In the genomic region with DNA sequence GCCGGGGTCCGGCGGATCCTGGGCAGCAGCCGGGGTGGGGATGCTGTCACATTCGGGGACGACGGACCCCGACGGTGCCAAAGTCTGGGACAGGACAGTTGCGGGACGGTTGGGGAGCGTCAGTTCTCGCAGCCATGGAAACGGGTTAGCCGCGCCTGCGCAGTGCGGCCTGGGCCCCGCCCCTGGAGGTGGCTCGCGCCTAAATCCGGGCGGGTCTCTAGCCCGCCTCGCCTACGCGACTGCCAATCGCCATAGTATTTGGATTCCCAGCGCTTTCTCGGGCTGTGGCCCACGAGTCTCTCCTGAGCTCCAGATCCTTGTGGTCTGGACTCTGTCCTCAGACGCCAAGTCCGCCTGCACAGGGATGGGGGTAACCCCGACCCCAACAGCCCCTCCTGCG, we compare ENCODE assay signal across 8 cellular contexts. TPM values are rescaled to one million over a fixed set of nuclear protein-coding genes. Genes with fewer than 3 reads are reported as not detected.
A peak's percentile ranks its signal among the peaks of the same experiment; 100 is the strongest.
DNase-seq lines count a peak whose midpoint lies in the region; ATAC-seq, FAIRE-seq and TF ChIP-seq lines count a peak whose summit lies in the region.

Gene ZMYND10, minus strand, starts transcription at position 147 of the 400 bp plus-strand sequence. CDS start 153 bp downstream, outside the sequence.

- peak within 1 kb of the TSS; percentile 47 for H3K4me3 Mint-ChIP-seq in progenitor cell of endocrine pancreas (ENCODE audit: low read depth)

- TF ChIP-seq CTCF in Peyer's patch (IDR thresholded peaks at IDR 0.05) = no peak
- TF ChIP-seq CTCF in progenitor cell of endocrine pancreas (IDR thresholded peaks at IDR 0.05; ENCODE audit: unreplicated experiment) = no peak

- H3K9me3 Mint-ChIP-seq in progenitor cell of endocrine pancreas (ENCODE audit: low read depth) = no peaks in the 10 kb centered on the region

- H3K4me3 ChIP-seq in Peyer's patch = peak within 1 kb of the TSS; percentile 6 to 47 (median 37)

- H3K27ac ChIP-seq in Peyer's patch = peak within 1 kb of the TSS in 1 of 4 donors; percentile 33

- peak; percentile 97 for FAIRE-seq in GM19239 (lab: Jason Lieb, UNC)

- H3K36me3 Mint-ChIP-seq in progenitor cell of endocrine pancreas (ENCODE audit: insufficient read depth) = peaks cover 3% of the 10 kb centered on the region

- H3K4me1 Mint-ChIP-seq in progenitor cell of endocrine pancreas (ENCODE audit: low read depth) = peaks cover 14% of the 10 kb centered on the region

- TF ChIP-seq POLR2A in Peyer's patch (IDR thresholded peaks at IDR 0.05) = no peak

- H3K27me3 Mint-ChIP-seq in progenitor cell of endocrine pancreas = peaks cover 48% of the 10 kb centered on the region

- H3K36me3 ChIP-seq in Peyer's patch = peaks cover 0 to 16% (median 0%) of the 10 kb centered on the region in 3 donors

- intact Hi-C loops in Right ventricle myocardium inferior (cut with DNase I) = loop anchor here (5.0 kb wide), 1 partner anchor 267 kb away; the partner anchor contains the start of gene CISH

- H3K27ac Mint-ChIP-seq in progenitor cell of endocrine pancreas = peak within 1 kb of the TSS; percentile 8

- no peaks in the 10 kb centered on the region for H3K9me3 ChIP-seq in Peyer's patch

- H3K27me3 ChIP-seq in Peyer's patch = no peaks in the 10 kb centered on the region

- H3K4me1 ChIP-seq in Peyer's patch = peaks cover 4 to 43% (median 19%) of the 10 kb centered on the region in 4 donors

- DNase-seq in GM19239 (ENCODE audit: insufficient read length, low spot score) = no peak
- DNase-seq in Peyer's patch = peak; percentile 65 to 88 (median 73)
- peak; percentile 41 to 72 (median 54) for DNase-seq in activated naive CD4-positive, alpha-beta T cell (lab: John Stamatoyannopoulos, UW)
- peak; percentile 87 for DNase-seq in Right ventricle myocardium inferior (ENCODE audit: missing footprints)
- no peak for DNase-seq in progenitor cell of endocrine pancreas (ENCODE audit: low spot score, unreplicated experiment)
- DNase-seq in HK-2 (ENCODE audit: unreplicated experiment) = no peak
- no peak for DNase-seq in glomerular visceral epithelial cell (ENCODE audit: extremely low spot score)

- peak; percentile 36 for ATAC-seq in Right ventricle myocardium inferior
- ATAC-seq in HG03139 (IDR thresholded peaks at IDR 0.05; ENCODE audit: unreplicated experiment) = no peak

RNA-seq across cellular contexts. Expression of gene ZMYND10, which starts in this region (rescaled TPM):
- total RNA-seq in Peyer's patch (under 1 TPM in 2 of 4 donors, not detected in 2; 0.27 to 0.38 TPM), Right ventricle myocardium inferior (not detected), progenitor cell of endocrine pancreas (0.86 and 2.2 TPM in 2 replicates)

Comparison
In these comparisons a context has a peak if more than half of its experiments do, and no peak if none do; other contexts are left out.
1. Peak in DNase-seq and H3K4me3 ChIP-seq in Peyer's patch; RNA of the gene not detected or under 1 TPM.
2. Peak in DNase-seq and ATAC-seq in Right ventricle myocardium inferior; RNA of the gene not detected or under 1 TPM.
3. DNase-seq: peak in activated naive CD4-positive, alpha-beta T cell (4 of 4); none in GM19239 (single experiment), progenitor cell of endocrine pancreas (single experiment), HK-2 (single experiment) and glomerular visceral epithelial cell (single experiment).